ENCODE assay signal across 8 cellular contexts in genomic region chr10:79826496-79827215, GRCh38. TPM values are rescaled to one million over a fixed set of nuclear protein-coding genes. Genes with fewer than 3 reads are reported as not detected.
DNase-seq lines count a peak whose midpoint lies in the region; ATAC-seq, FAIRE-seq and TF ChIP-seq lines count a peak whose summit lies in the region.
"Not testable (repeated sequence)": the region's sequence is repeated elsewhere in the genome, so short reads cannot be mapped to it uniquely, and the experiment has no call there.

Gene NUTM2E (plus strand): TSS chr10:79826739. CDS start chr10:79841741, 15,002 bp downstream.

- ATAC-seq in GM18873 (IDR thresholded peaks at IDR 0.05; ENCODE audit: low FRiP score, unreplicated experiment) = peak; percentile 95
- peak; percentile 90 for ATAC-seq in HG03097 (IDR thresholded peaks at IDR 0.05; ENCODE audit: low FRiP score, unreplicated experiment)
- peak; percentile 93 for ATAC-seq in activated CD4-positive, alpha-beta T cell treated with anti-CD3 and anti-CD28 coated beads for 36 hours

- not testable (repeated sequence) for H3K4me1 ChIP-seq in kidney (ENCODE audit: control insufficient read depth in 1 of 2, insufficient read depth in 1 of 2, low read depth in 1 of 2, low read length in 2 of 2)

- H3K36me3 Mint-ChIP-seq in activated CD4-positive, alpha-beta T cell treated with anti-CD3 and anti-CD28 coated beads for 36 hours (ENCODE audit: low read depth) = not testable (repeated sequence)

- not testable (repeated sequence) for H3K9me3 Mint-ChIP-seq in activated CD4-positive, alpha-beta T cell treated with anti-CD3 and anti-CD28 coated beads for 36 hours (ENCODE audit: low read depth)

- H3K36me3 ChIP-seq in kidney (ENCODE audit: control insufficient read depth in 1 of 2, insufficient read depth in 2 of 2, low read length in 2 of 2) = not testable (repeated sequence)

- DNase-seq in AG04449 (ENCODE audit: low read depth, low spot score) = not testable (repeated sequence)
- DNase-seq in NCI-H2227 (lab: John Stamatoyannopoulos, UW; ENCODE audit: unreplicated experiment) = peak; percentile 75
- peak; percentile 81 for DNase-seq in activated CD4-positive, alpha-beta T cell treated with anti-CD3 and anti-CD28 coated beads for 36 hours
- DNase-seq in cerebellum (ENCODE audit: low spot score) = peak; percentile 47
- peak; percentile 91 for DNase-seq in kidney
- peak; percentile 21 for DNase-seq in smooth muscle cell of the brain vasculature (ENCODE audit: low read depth, low spot score)

- H3K4me3 Mint-ChIP-seq in activated CD4-positive, alpha-beta T cell treated with anti-CD3 and anti-CD28 coated beads for 36 hours = peak within 1 kb of the TSS; percentile 84

- H3K9ac ChIP-seq in kidney (ENCODE audit: low read length in 2 of 2) = peak within 1 kb of the TSS in 1 of 2 donors; percentile 19

- intact Hi-C loops in activated CD4-positive, alpha-beta T cell treated with anti-CD3 and anti-CD28 coated beads for 36 hours (cut with DNase I, micrococcal nuclease); kidney (cut with DNase I): not testable (repeated sequence)

- H3K9me3 ChIP-seq in kidney (ENCODE audit: control insufficient read depth in 1 of 2, low read length in 2 of 2) = not testable (repeated sequence)

- CTCF ChIA-PET in AG04449 (lab: Yijun Ruan, JAX); activated CD4-positive, alpha-beta T cell treated with anti-CD3 and anti-CD28 coated beads for 36 hours (lab: Charles Lee): not testable (repeated sequence)

- TF ChIP-seq CTCF in AG04449 (IDR thresholded peaks at IDR 0.05; ENCODE audit: insufficient read depth, low read length, missing control alignments); kidney (IDR thresholded peaks at IDR 0.05; ENCODE audit: borderline replicate concordance, extremely low read depth, insufficient read depth): not testable (repeated sequence)

- not testable (repeated sequence) for H3K27me3 Mint-ChIP-seq in activated CD4-positive, alpha-beta T cell treated with anti-CD3 and anti-CD28 coated beads for 36 hours

- peak within 1 kb of the TSS; percentile 82 for H3K27ac Mint-ChIP-seq in activated CD4-positive, alpha-beta T cell treated with anti-CD3 and anti-CD28 coated beads for 36 hours

- peak within 1 kb of the TSS; percentile 60 for H3K4me3 ChIP-seq in AG04449 (ENCODE audit: low read depth, low read length)
- H3K4me3 ChIP-seq in kidney (ENCODE audit: low read length in 2 of 2) = peak within 1 kb of the TSS; percentile 48 to 55

- peaks cover 25% of the 10 kb centered on the region for H3K4me1 Mint-ChIP-seq in activated CD4-positive, alpha-beta T cell treated with anti-CD3 and anti-CD28 coated beads for 36 hours

- H3K27ac ChIP-seq in kidney (ENCODE audit: low read depth in 2 of 2, low read length in 2 of 2) = peak within 1 kb of the TSS; percentile 80 to 89

- not testable (repeated sequence) for FAIRE-seq in kidney (lab: Jason Lieb, UNC)

- POLR2A ChIA-PET in AG04449 (lab: Yijun Ruan, JAX); activated CD4-positive, alpha-beta T cell treated with anti-CD3 and anti-CD28 coated beads for 36 hours (lab: Charles Lee): not testable (repeated sequence)

RNA-seq across cellular contexts. Expression of gene NUTM2E, which starts in this region (rescaled TPM):
- total RNA-seq in activated CD4-positive, alpha-beta T cell treated with anti-CD3 and anti-CD28 coated beads for 36 hours = under 1 TPM; 0.11 to 0.27 TPM
- total RNA-seq in cerebellum (0.45 TPM), kidney (0.16 TPM)
- 0.22 TPM for polyA plus RNA-seq in kidney (ENCODE audit: insufficient read depth, low read depth, low replicate concordance)

Comparison
In these comparisons a context has a peak if more than half of its experiments do, and no peak if none do; other contexts are left out.
1. Peak in DNase-seq and ATAC-seq in activated CD4-positive, alpha-beta T cell treated with anti-CD3 and anti-CD28 coated beads for 36 hours; RNA of the gene not detected or under 1 TPM.
2. Peak in DNase-seq in cerebellum; RNA of the gene not detected or under 1 TPM.
3. Peak in DNase-seq, H3K4me3 ChIP-seq and H3K27ac ChIP-seq in kidney; RNA of the gene not detected or under 1 TPM.